Comparison of ENCODE assay signal across 24 cellular contexts in the genomic region with DNA sequence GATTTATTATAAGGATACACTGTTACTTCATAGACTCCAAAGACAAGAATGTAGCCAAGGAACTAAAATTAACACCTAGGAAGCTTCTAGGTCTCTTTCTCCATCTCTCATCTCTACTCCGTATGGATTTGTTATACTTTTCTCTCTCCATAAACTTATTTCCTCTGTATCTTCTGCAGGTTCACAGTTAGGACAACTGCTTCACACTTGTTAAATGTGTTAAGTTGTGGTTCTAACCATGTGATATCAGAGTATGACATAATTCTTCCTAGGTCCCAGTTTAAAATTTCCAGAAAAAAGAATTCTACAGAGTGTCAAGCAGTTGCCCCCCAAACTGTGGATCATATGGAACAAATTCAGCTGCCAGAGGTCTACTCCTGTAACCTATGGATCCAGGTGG. TPM values are rescaled to one million over a fixed set of nuclear protein-coding genes. Genes with fewer than 3 reads are reported as not detected.
A peak's percentile ranks its signal among the peaks of the same experiment; 100 is the strongest.
DNase-seq lines count a peak whose midpoint lies in the region; ATAC-seq and TF ChIP-seq lines count a peak whose summit lies in the region.
"Had no signal": no experiment of that assay in that cellular context is flagged by ENCODE, and none has a peak within 500 bp of the region (broad histone marks: within the 10 kb centered on the region; RNA-seq: fewer than 3 reads in every experiment).

No MANE protein-coding gene starts in this region.

- no peak overlapping the region for H3K27ac ChIP-seq in MM.1S (ENCODE audit: low read length)
- H3K27ac ChIP-seq: BLaER1 had no signal

- no peaks in the 10 kb centered on the region for H3F3A ChIP-seq in MM.1S (ENCODE audit: insufficient read depth, low read length)

- H3K36me3 Mint-ChIP-seq in effector memory CD8-positive, alpha-beta T cell (ENCODE audit: insufficient read depth), result no peaks in the 10 kb centered on the region
- H3K36me3 Mint-ChIP-seq in natural killer cell treated with Interleukin-12 subunit alpha and Interleukin-12 subunit beta and Interleukin-15 and Interleukin-18, amount 100 ng/mL, for 72 hours, result no peaks in the 10 kb centered on the region
- H3K36me3 Mint-ChIP-seq: CD14-positive monocyte; CD4-positive, alpha-beta memory T cell; CD8-positive, alpha-beta memory T cell had no signal

- no peak for DNase-seq in effector memory CD8-positive, alpha-beta T cell
- DNase-seq in inferior parietal cortex (ENCODE audit: extremely low spot score) (peak; percentile 43), cortex of kidney (lab: John Stamatoyannopoulos, UW) (no peak), MM.1S (no peak), NCI-H2107 treated with DMSO at 0.1 percent for 48 hours (lab: John Stamatoyannopoulos, UW; ENCODE audit: unreplicated experiment) (no peak), NCI-H2029 treated with DMSO at 0.1 percent for 48 hours (lab: John Stamatoyannopoulos, UW) (no peak)
- DNase-seq in natural killer cell treated with Interleukin-12 subunit alpha and Interleukin-12 subunit beta and Interleukin-15 and Interleukin-18, amount 100 ng/mL, for 72 hours (ENCODE audit: low spot score), result no peak
- DNase-seq: 8988T; ACHN; BE2C; C1 segment of cervical spinal cord; CD4-positive, alpha-beta memory T cell; CD4-positive, CD25-positive, alpha-beta regulatory T cell; CD8-positive, alpha-beta memory T cell; COR-L47; DMS 273 treated with DMSO at 0.1 percent for 48 hours; DMS153; DMS53; DMS79; DND-41; EL; GDM1 had no signal

- no peaks in the 10 kb centered on the region for H3K9me3 ChIP-seq in MM.1S (replicated peaks; ENCODE audit: insufficient read depth, low read length)
- H3K9me3 ChIP-seq: BE2C, BLaER1 had no signal

- H3K4me1 Mint-ChIP-seq in effector memory CD8-positive, alpha-beta T cell (ENCODE audit: low read depth in 2 of 2), result peaks cover 7 to 11% of the 10 kb centered on the region in 2 donors
- H3K4me1 Mint-ChIP-seq in natural killer cell treated with Interleukin-12 subunit alpha and Interleukin-12 subunit beta and Interleukin-15 and Interleukin-18, amount 100 ng/mL, for 72 hours (ENCODE audit: low read depth in 2 of 2), result peaks cover 14 to 15% of the 10 kb centered on the region in 2 donors
- H3K4me1 Mint-ChIP-seq: CD14-positive monocyte; CD4-positive, CD25-positive, alpha-beta regulatory T cell had no signal

- no peaks in the 10 kb centered on the region for H3K9me3 Mint-ChIP-seq in effector memory CD8-positive, alpha-beta T cell
- no peaks in the 10 kb centered on the region for H3K9me3 Mint-ChIP-seq in natural killer cell treated with Interleukin-12 subunit alpha and Interleukin-12 subunit beta and Interleukin-15 and Interleukin-18, amount 100 ng/mL, for 72 hours
- H3K9me3 Mint-ChIP-seq: CD14-positive monocyte; CD4-positive, alpha-beta memory T cell; CD8-positive, alpha-beta memory T cell had no signal

- no peaks in the 10 kb centered on the region for H3K27me3 ChIP-seq in MM.1S (replicated peaks; ENCODE audit: insufficient read depth, low read length)
- H3K27me3 ChIP-seq: BE2C, BLaER1 had no signal

- H3K79me2 ChIP-seq in MM.1S (ENCODE audit: low read length), result no peaks in the 10 kb centered on the region

- H3K4me1 ChIP-seq in MM.1S (ENCODE audit: low read length), result no peaks in the 10 kb centered on the region
- H3K4me1 ChIP-seq: BE2C, BLaER1 had no signal

- H3K27ac Mint-ChIP-seq in effector memory CD8-positive, alpha-beta T cell, result peak overlapping the region; percentile 3 to 7
- H3K27ac Mint-ChIP-seq in natural killer cell treated with Interleukin-12 subunit alpha and Interleukin-12 subunit beta and Interleukin-15 and Interleukin-18, amount 100 ng/mL, for 72 hours, result peak overlapping the region in 1 of 2 donors; percentile 5
- H3K27ac Mint-ChIP-seq: CD4-positive, CD25-positive, alpha-beta regulatory T cell; CD8-positive, alpha-beta memory T cell had no signal

- no peaks in the 10 kb centered on the region for H3K36me3 ChIP-seq in MM.1S (replicated peaks; ENCODE audit: insufficient read depth, low read length)
- H3K36me3 ChIP-seq: BE2C, BLaER1 had no signal

- H3K27me3 Mint-ChIP-seq in effector memory CD8-positive, alpha-beta T cell, result peaks cover 9 to 23% of the 10 kb centered on the region in 2 donors
- H3K27me3 Mint-ChIP-seq in natural killer cell treated with Interleukin-12 subunit alpha and Interleukin-12 subunit beta and Interleukin-15 and Interleukin-18, amount 100 ng/mL, for 72 hours, result peaks cover 7 to 28% of the 10 kb centered on the region in 2 donors

- no peak overlapping the region for H3K4me2 ChIP-seq in MM.1S (ENCODE audit: low read depth, low read length)
- H3K4me2 ChIP-seq: BLaER1 had no signal

- H3K9ac ChIP-seq in MM.1S (ENCODE audit: low read length), result no peak overlapping the region
- H3K9ac ChIP-seq: BLaER1 had no signal

- no peaks in the 10 kb centered on the region for H3K9me2 ChIP-seq in MM.1S (replicated peaks; ENCODE audit: insufficient read depth, low read length)

- H3K4me3 ChIP-seq in MM.1S (ENCODE audit: low read length), result no peak overlapping the region
- H3K4me3 ChIP-seq: BLaER1 had no signal

- peak overlapping the region in 1 of 2 donors; percentile 0 for H3K4me3 Mint-ChIP-seq in effector memory CD8-positive, alpha-beta T cell
- H3K4me3 Mint-ChIP-seq in natural killer cell treated with Interleukin-12 subunit alpha and Interleukin-12 subunit beta and Interleukin-15 and Interleukin-18, amount 100 ng/mL, for 72 hours, result peak overlapping the region; percentile 25
- H3K4me3 Mint-ChIP-seq: CD14-positive monocyte; CD4-positive, alpha-beta memory T cell; CD4-positive, CD25-positive, alpha-beta regulatory T cell; CD8-positive, alpha-beta memory T cell had no signal

- no peak overlapping the region for H2AFZ ChIP-seq in MM.1S (ENCODE audit: low read length)

- no peaks in the 10 kb centered on the region for H4K20me1 ChIP-seq in MM.1S (ENCODE audit: insufficient read depth, low read length)
- H4K20me1 ChIP-seq: BLaER1 had no signal

- no peak for ATAC-seq in effector memory CD8-positive, alpha-beta T cell (replicated peaks)
- no peak for ATAC-seq in natural killer cell treated with Interleukin-12 subunit alpha and Interleukin-12 subunit beta and Interleukin-15 and Interleukin-18, amount 100 ng/mL, for 72 hours

- TF ChIP-seq CTCF in MM.1S (IDR thresholded peaks at IDR 0.05; ENCODE audit: low read length), result no peak

RNA-seq across cellular contexts. Expression of a gene that starts 42.3 kb away (rescaled TPM):
- total RNA-seq in natural killer cell treated with Interleukin-12 subunit alpha and Interleukin-12 subunit beta and Interleukin-15 and Interleukin-18, amount 100 ng/mL, for 72 hours, result 10 to 100 TPM; 20.7 to 32.1 TPM
